ENCODE assay signal across 8 cellular contexts in genomic region chr17:76672270-76672851, GRCh38. TPM values are rescaled to one million over a fixed set of nuclear protein-coding genes. Genes with fewer than 3 reads are reported as not detected.
DNase-seq lines count a peak whose midpoint lies in the region; ATAC-seq and TF ChIP-seq lines count a peak whose summit lies in the region.
"Had no signal": no experiment of that assay in that cellular context is flagged by ENCODE, and none has a peak within 500 bp of the region (broad histone marks: within the 10 kb centered on the region; RNA-seq: fewer than 3 reads in every experiment).

No MANE protein-coding gene starts in this region.

- no peaks in the 10 kb centered on the region for H4K20me1 ChIP-seq in HCT116 (ENCODE audit: insufficient read depth)

- CTCF ChIA-PET in HCT116 (lab: Charles Lee): interaction anchor here (1.6 to 3.8 kb wide), 3 partner anchors 9 to 48 kb away, joined by 5 to 33 read pairs (median 10); no protein-coding TSS in a partner anchor

- RAD21 ChIA-PET in HCT116 (lab: Charles Lee; ENCODE audit: low non-redundant PET in 1 of 2, low total read pairs in 2 of 2, uncharacterized antibody in 2 of 2, unreplicated experiment in 2 of 2): interaction anchor here (1.0 to 1.5 kb wide), 2 partner anchors 9 to 59 kb away, joined by 3 to 4 read pairs; no protein-coding TSS in a partner anchor

- peak overlapping the region; percentile 78 for H3K27ac ChIP-seq in HCT116 (ENCODE audit: low read depth, low read length)

- H3K79me2 ChIP-seq in HCT116 (ENCODE audit: insufficient read depth, low read length): no peaks in the 10 kb centered on the region

- TF ChIP-seq POLR2A in HCT116 (IDR thresholded peaks at IDR 0.05; ENCODE audit: borderline replicate concordance, extremely low read depth, insufficient read depth, insufficient read length): peak; percentile 35

- ATAC-seq in HCT116: no peak
- ATAC-seq in GM21367 (IDR thresholded peaks at IDR 0.05; ENCODE audit: unreplicated experiment): no peak
- ATAC-seq in GM21717 (IDR thresholded peaks at IDR 0.05; ENCODE audit: unreplicated experiment): no peak

- no peak for TF ChIP-seq CTCF in HCT116 (IDR thresholded peaks at IDR 0.05 in 2 of 3, conservative IDR thresholded peaks at IDR 0.05 in 1 of 3; ENCODE audit: borderline replicate concordance in 1 of 3, insufficient read depth in 1 of 3, low read depth in 2 of 3, low read length in 2 of 3)
- TF ChIP-seq CTCF in fibroblast of mammary gland (conservative IDR thresholded peaks at IDR 0.05; ENCODE audit: control insufficient read depth, insufficient read depth, low read depth, low read length): no peak
- no peak for TF ChIP-seq CTCF in retinal pigment epithelial cell (conservative IDR thresholded peaks at IDR 0.05; ENCODE audit: low read depth, low read length)

- no peak for TF ChIP-seq RAD21 in HCT116 (IDR thresholded peaks at IDR 0.05; ENCODE audit: low read depth)

- H3K4me1 ChIP-seq in HCT116 (ENCODE audit: control insufficient read depth in 1 of 2, insufficient read depth in 2 of 2, low read length in 2 of 2): peaks cover 21% of the 10 kb centered on the region in 2 experiments

- no peaks in the 10 kb centered on the region for H3K27me3 ChIP-seq in HCT116 (ENCODE audit: insufficient read depth, low read length)

- H2AFZ ChIP-seq in HCT116 (ENCODE audit: low read depth, low read length, poor library complexity, severe bottlenecking): peak overlapping the region; percentile 90

- intact Hi-C loops in HCT116 (cut with micrococcal nuclease): no loop called here

- H3K9me3 ChIP-seq in HCT116 (ENCODE audit: control insufficient read depth in 1 of 2, insufficient read depth in 1 of 2, low read depth in 1 of 2, low read length in 2 of 2): no peaks in the 10 kb centered on the region

- no peaks in the 10 kb centered on the region; a peak in 1 of 4 replicates for H3K36me3 ChIP-seq in HCT116 (ENCODE audit: control insufficient read depth in 1 of 2, insufficient read depth in 2 of 2, low read length in 2 of 2)

- no peak for DNase-seq in HCT116 (ENCODE audit: low read depth, low spot score)
- DNase-seq in SHP77 treated with DMSO at 0.1 percent for 48 hours (lab: John Stamatoyannopoulos, UW): peak; percentile 14
- no peak for DNase-seq in fibroblast of mammary gland (ENCODE audit: low read depth)
- DNase-seq in retinal pigment epithelial cell (ENCODE audit: low read depth): no peak
- no peak for DNase-seq in UCSD-AML1 (lab: John Stamatoyannopoulos, UW; ENCODE audit: unreplicated experiment)

- no peaks in the 10 kb centered on the region for H3K9me2 ChIP-seq in HCT116 (ENCODE audit: insufficient read depth)

- BruUV-seq in HCT116 (replicated peaks; lab: Mats Ljungman, UMichigan): TSS peak; percentile 95

- H3K4me2 ChIP-seq in HCT116 (ENCODE audit: low read length): peak overlapping the region; percentile 78

- peak overlapping the region; percentile 82 for H3K9ac ChIP-seq in HCT116 (ENCODE audit: low read length)

- H3K4me3 ChIP-seq in HCT116 (replicated peaks in 1 of 2; ENCODE audit: low read depth in 1 of 2, low read length in 2 of 2): peak overlapping the region; percentile 80 to 82
- H3K4me3 ChIP-seq in fibroblast of mammary gland (ENCODE audit: control insufficient read depth, low read depth, low read length): peak overlapping the region; percentile 63
- H3K4me3 ChIP-seq in retinal pigment epithelial cell (ENCODE audit: low read length): peak overlapping the region; percentile 85

- POLR2A ChIA-PET in HCT116 (lab: Charles Lee): interaction anchor here (0.6 to 2.2 kb wide), 14 partner anchors 10 to 170 kb away, joined by 3 to 17 read pairs (median 5); no protein-coding TSS in a partner anchor

TF ChIP-seq in HCT116, 20 proteins besides CTCF, POLR2A, EP300 and RAD21:
- no peak for TF ChIP-seq EZH2phosphoT487 (IDR thresholded peaks at IDR 0.05; ENCODE audit: borderline replicate concordance)
- no peak for TF ChIP-seq REST (IDR thresholded peaks at IDR 0.05; ENCODE audit: low read depth)
- 0 out of 2 replicates have a peak, but pooled peaks have one; percentile 42 for TF ChIP-seq SIN3A (IDR thresholded peaks at IDR 0.05; ENCODE audit: low read depth)

RNA-seq across cellular contexts. Expression of gene ST6GALNAC1, which starts 28.8 kb away (rescaled TPM):
- total RNA-seq in HCT116 (2021; ENCODE audit: unreplicated experiment): not detected
- polyA plus RNA-seq in HCT116 (2012): 0.12 and 0.30 TPM in 2 replicates
- total RNA-seq: activated CD8-positive, alpha-beta memory T cell treated with anti-CD3 and anti-CD28 coated beads for 36 hours had no signal

RNA-seq across cellular contexts. Expression of gene MXRA7, which starts 38.4 kb away (rescaled TPM):
- total RNA-seq in HCT116 (2021; ENCODE audit: unreplicated experiment): 57.1 TPM
- 41.8 and 61.1 TPM in 2 replicates for polyA plus RNA-seq in HCT116 (2012)

RNA-seq across cellular contexts. Expression of gene JMJD6, which starts 54.0 kb away (rescaled TPM):
- 47.6 TPM for total RNA-seq in HCT116 (2021; ENCODE audit: unreplicated experiment)
- 47.5 and 60.9 TPM in 2 replicates for polyA plus RNA-seq in HCT116 (2012)

RNA-seq across cellular contexts. Expression of gene METTL23, which starts 54.3 kb away (rescaled TPM):
- 57.8 TPM for total RNA-seq in HCT116 (2021; ENCODE audit: unreplicated experiment)
- 50.4 and 68.6 TPM in 2 replicates for polyA plus RNA-seq in HCT116 (2012)
